20 cellular contexts compared by ENCODE assay signal in genomic region chr1:54851928-54852524, GRCh38. TPM values are rescaled to one million over a fixed set of nuclear protein-coding genes. Genes with fewer than 3 reads are reported as not detected.
DNase-seq lines count a peak whose midpoint lies in the region; ATAC-seq and TF ChIP-seq lines count a peak whose summit lies in the region.
"Had no signal": no experiment of that assay in that cellular context is flagged by ENCODE, and none has a peak within 500 bp of the region (broad histone marks: within the 10 kb centered on the region; RNA-seq: fewer than 3 reads in every experiment).

No MANE protein-coding gene starts in this region.

- DNase-seq in activated naive CD4-positive, alpha-beta T cell treated with anti-CD3 and anti-CD28 coated beads for 36 hours, result no peak
- no peak for DNase-seq in activated naive CD4-positive, alpha-beta T cell treated with Interleukin-2 at 50 U/mL for 16 hours
- no peak for DNase-seq in effector memory CD8-positive, alpha-beta T cell
- DNase-seq in mesenteric fat pad (ENCODE audit: low spot score) (peak; percentile 82), vagina (ENCODE audit: extremely low spot score in 2 of 2) (no peak), SW480 (ENCODE audit: low spot score) (no peak)
- DNase-seq in activated naive CD8-positive, alpha-beta T cell treated with anti-CD3 and anti-CD28 coated beads, Interleukin-2, amount 50 U/mL, for 24 hours, result no peak
- DNase-seq: 8988T; CD8-positive, alpha-beta memory T cell; DMS 273 treated with DMSO at 0.1 percent for 48 hours; GDM1; H9; NCI-H187 treated with DMSO at 0.1 percent for 48 hours; NCI-H2171; NCI-H446 treated with DMSO at 0.1 percent for 48 hours; NCI-H774 had no signal

- CTCF ChIA-PET in activated naive CD4-positive, alpha-beta T cell treated with anti-CD3 and anti-CD28 coated beads for 36 hours (lab: Charles Lee), result no interaction called here

- peaks cover 40% of the 10 kb centered on the region for H3K36me3 Mint-ChIP-seq in activated naive CD4-positive, alpha-beta T cell treated with anti-CD3 and anti-CD28 coated beads for 36 hours (ENCODE audit: low read depth)
- peaks cover 5% of the 10 kb centered on the region for H3K36me3 Mint-ChIP-seq in effector memory CD8-positive, alpha-beta T cell (ENCODE audit: insufficient read depth)
- peaks cover 24% of the 10 kb centered on the region for H3K36me3 Mint-ChIP-seq in activated naive CD8-positive, alpha-beta T cell treated with anti-CD3 and anti-CD28 coated beads, Interleukin-2, amount 50 U/mL, for 24 hours (ENCODE audit: low read depth)

- H3K27me3 ChIP-seq in vagina, result no peaks in the 10 kb centered on the region
- H3K27me3 ChIP-seq: BLaER1 treated with 17β-estradiol and CSF1 and Interleukin-3, amounts not matched to agents 10 nM and 100 nM had no signal

- peak overlapping the region; percentile 84 for H3K27ac ChIP-seq in vagina

- no peaks in the 10 kb centered on the region for H3K4me1 Mint-ChIP-seq in activated naive CD4-positive, alpha-beta T cell treated with anti-CD3 and anti-CD28 coated beads for 36 hours (ENCODE audit: low read depth)
- no peaks in the 10 kb centered on the region for H3K4me1 Mint-ChIP-seq in effector memory CD8-positive, alpha-beta T cell (ENCODE audit: low read depth in 2 of 2)
- no peaks in the 10 kb centered on the region for H3K4me1 Mint-ChIP-seq in activated naive CD8-positive, alpha-beta T cell treated with anti-CD3 and anti-CD28 coated beads, Interleukin-2, amount 50 U/mL, for 24 hours
- H3K4me1 Mint-ChIP-seq: CD8-positive, alpha-beta memory T cell; H9 had no signal

- ATAC-seq in effector memory CD8-positive, alpha-beta T cell (replicated peaks), result no peak
- ATAC-seq in activated naive CD8-positive, alpha-beta T cell treated with anti-CD3 and anti-CD28 coated beads, Interleukin-2, amount 50 U/mL, for 24 hours, result no peak
- no peak for ATAC-seq in GM18867 (IDR thresholded peaks at IDR 0.05; ENCODE audit: unreplicated experiment)
- ATAC-seq: GM12878 had no signal

- H3K4me1 ChIP-seq in vagina, result peaks cover 48% of the 10 kb centered on the region

- intact Hi-C loops in activated naive CD4-positive, alpha-beta T cell treated with anti-CD3 and anti-CD28 coated beads for 36 hours (cut with micrococcal nuclease), result no loop called here
- intact Hi-C loops in vagina (cut with DNase I), result no loop called here

- peak overlapping the region; percentile 54 for H3K27ac Mint-ChIP-seq in activated naive CD4-positive, alpha-beta T cell treated with anti-CD3 and anti-CD28 coated beads for 36 hours
- peak overlapping the region; percentile 33 to 74 for H3K27ac Mint-ChIP-seq in effector memory CD8-positive, alpha-beta T cell
- no peak overlapping the region for H3K27ac Mint-ChIP-seq in activated naive CD8-positive, alpha-beta T cell treated with anti-CD3 and anti-CD28 coated beads, Interleukin-2, amount 50 U/mL, for 24 hours
- H3K27ac Mint-ChIP-seq: H9 had no signal

- H3K36me3 ChIP-seq in vagina, result peaks cover 0 to 5% of the 10 kb centered on the region in 2 donors
- H3K36me3 ChIP-seq: BLaER1 treated with 17β-estradiol and CSF1 and Interleukin-3, amounts not matched to agents 10 nM and 100 nM had no signal

- TF ChIP-seq POLR2A in vagina (IDR thresholded peaks at IDR 0.05), result no peak

- no peak for TF ChIP-seq CTCF in vagina (IDR thresholded peaks at IDR 0.05)

- H3K4me3 Mint-ChIP-seq in activated naive CD4-positive, alpha-beta T cell treated with anti-CD3 and anti-CD28 coated beads for 36 hours, result no peak overlapping the region
- no peak overlapping the region for H3K4me3 Mint-ChIP-seq in effector memory CD8-positive, alpha-beta T cell
- H3K4me3 Mint-ChIP-seq in activated naive CD8-positive, alpha-beta T cell treated with anti-CD3 and anti-CD28 coated beads, Interleukin-2, amount 50 U/mL, for 24 hours, result no peak overlapping the region
- H3K4me3 Mint-ChIP-seq: CD8-positive, alpha-beta memory T cell; H9 had no signal

- H3K9me3 Mint-ChIP-seq in activated naive CD4-positive, alpha-beta T cell treated with anti-CD3 and anti-CD28 coated beads for 36 hours, result no peaks in the 10 kb centered on the region
- no peaks in the 10 kb centered on the region for H3K9me3 Mint-ChIP-seq in effector memory CD8-positive, alpha-beta T cell
- no peaks in the 10 kb centered on the region for H3K9me3 Mint-ChIP-seq in activated naive CD8-positive, alpha-beta T cell treated with anti-CD3 and anti-CD28 coated beads, Interleukin-2, amount 50 U/mL, for 24 hours
- H3K9me3 Mint-ChIP-seq: CD8-positive, alpha-beta memory T cell; H9 had no signal

- no peaks in the 10 kb centered on the region for H3K27me3 Mint-ChIP-seq in activated naive CD4-positive, alpha-beta T cell treated with anti-CD3 and anti-CD28 coated beads for 36 hours (ENCODE audit: low read depth)
- H3K27me3 Mint-ChIP-seq in effector memory CD8-positive, alpha-beta T cell, result no peaks in the 10 kb centered on the region
- no peaks in the 10 kb centered on the region for H3K27me3 Mint-ChIP-seq in activated naive CD8-positive, alpha-beta T cell treated with anti-CD3 and anti-CD28 coated beads, Interleukin-2, amount 50 U/mL, for 24 hours
- H3K27me3 Mint-ChIP-seq: CD8-positive, alpha-beta memory T cell had no signal

- H3K4me3 ChIP-seq in vagina, result no peak overlapping the region
- H3K4me3 ChIP-seq: BLaER1 treated with 17β-estradiol and CSF1 and Interleukin-3, amounts not matched to agents 10 nM and 100 nM; GM12878 had no signal

- no peaks in the 10 kb centered on the region for H3K9me3 ChIP-seq in vagina
- H3K9me3 ChIP-seq: BLaER1 treated with 17β-estradiol and CSF1 and Interleukin-3, amounts not matched to agents 10 nM and 100 nM had no signal

RNA-seq across cellular contexts. Expression of gene DHCR24, which starts 35.0 kb away (rescaled TPM):
- total RNA-seq in activated naive CD4-positive, alpha-beta T cell treated with anti-CD3 and anti-CD28 coated beads for 36 hours, result 10 to 100 TPM; 56.3 to 64.8 TPM
- 115 TPM for total RNA-seq in mesenteric fat pad
- total RNA-seq in vagina, result 141 TPM

RNA-seq across cellular contexts. Expression of gene TTC22, which starts 50.9 kb away (rescaled TPM):
- total RNA-seq in activated naive CD4-positive, alpha-beta T cell treated with anti-CD3 and anti-CD28 coated beads for 36 hours, result 1 to 10 TPM; 6.9 to 8.6 TPM
- total RNA-seq in mesenteric fat pad (not detected), vagina (43.5 TPM)
- total RNA-seq: HT1080 had no signal
